Comparison of ENCODE assay signal across 10 cellular contexts in the genomic region with DNA sequence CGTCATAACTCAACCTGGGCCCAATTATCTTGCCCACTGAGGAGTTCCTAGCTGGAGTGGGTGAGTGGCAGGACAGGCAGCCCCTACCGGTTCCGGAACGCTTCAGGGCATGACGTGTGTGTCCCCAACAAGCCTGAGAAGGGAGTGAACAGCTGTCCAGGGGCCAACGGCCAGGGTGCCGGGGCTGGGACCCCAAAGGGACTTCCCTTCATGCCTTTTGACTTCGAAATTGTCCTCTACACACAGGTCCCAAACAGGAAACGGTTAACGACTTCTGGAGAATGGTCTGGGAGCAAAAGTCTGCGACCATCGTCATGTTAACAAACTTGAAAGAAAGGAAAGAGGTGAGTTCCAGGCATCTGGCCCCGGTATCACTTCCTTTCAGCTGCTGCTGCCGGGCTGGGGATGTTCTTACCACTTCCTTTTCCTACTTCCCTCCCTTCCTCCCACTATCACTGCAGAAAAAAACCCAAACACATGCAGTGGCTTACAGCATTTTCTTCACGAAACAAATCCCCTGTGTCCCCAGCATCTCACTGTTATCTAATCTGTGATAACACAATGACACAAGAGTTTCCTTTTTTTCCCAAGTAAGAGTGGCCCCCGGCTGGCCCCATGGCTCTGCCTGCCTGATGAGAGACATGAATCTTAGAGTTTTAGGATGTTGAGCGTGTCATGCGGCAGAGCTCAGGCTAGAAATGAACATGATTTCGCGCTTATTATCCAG.
DNase-seq lines count a peak whose midpoint lies in the region; ATAC-seq and TF ChIP-seq lines count a peak whose summit lies in the region.
"Had no signal": no experiment of that assay in that cellular context is flagged by ENCODE, and none has a peak within 500 bp of the region (broad histone marks: within the 10 kb centered on the region; RNA-seq: fewer than 3 reads in every experiment).

No MANE protein-coding gene starts in this region.

- peak overlapping the region; percentile 78 for H3K4me3 Mint-ChIP-seq in activated CD8-positive, alpha-beta T cell treated with anti-CD3 and anti-CD28 coated beads, Interleukin-2, amount 10 ng/mL, durations not matched to agents 7 days and 5 days

- peaks cover 30% of the 10 kb centered on the region for H3K36me3 ChIP-seq in brain microvascular endothelial cell (replicated peaks)
- H3K36me3 ChIP-seq: pancreas had no signal

- H3K36me3 Mint-ChIP-seq in activated CD8-positive, alpha-beta T cell treated with anti-CD3 and anti-CD28 coated beads, Interleukin-2, amount 10 ng/mL, durations not matched to agents 7 days and 5 days (ENCODE audit: low read depth): peaks cover 77% of the 10 kb centered on the region

- no peak overlapping the region for H3K27ac ChIP-seq in brain microvascular endothelial cell

- peaks cover 87% of the 10 kb centered on the region for H3K4me1 Mint-ChIP-seq in activated CD8-positive, alpha-beta T cell treated with anti-CD3 and anti-CD28 coated beads, Interleukin-2, amount 10 ng/mL, durations not matched to agents 7 days and 5 days (ENCODE audit: low read depth)

- H3K4me3 ChIP-seq in brain microvascular endothelial cell (ENCODE audit: low read depth, low read length): no peak overlapping the region
- H3K4me3 ChIP-seq: A549, pancreas had no signal

- intact Hi-C loops in Right ventricle myocardium superior (cut with DNase I): no loop called here

- POLR2A ChIA-PET in activated CD8-positive, alpha-beta T cell treated with anti-CD3 and anti-CD28 coated beads, Interleukin-2, amount 10 ng/mL, durations not matched to agents 7 days and 5 days (lab: Charles Lee): interaction anchor here (0.6 to 11.4 kb wide), 8 partner anchors 9 to 1856 kb away, joined by 3 to 145 read pairs (median 4); no protein-coding TSS in a partner anchor

- CTCF ChIA-PET in activated CD8-positive, alpha-beta T cell treated with anti-CD3 and anti-CD28 coated beads, Interleukin-2, amount 10 ng/mL, durations not matched to agents 7 days and 5 days (lab: Charles Lee): interaction anchor here (0.6 to 5.0 kb wide), 14 partner anchors 12 to 158 kb away, joined by 3 to 65 read pairs (median 6); no protein-coding TSS in a partner anchor

- H3K27me3 ChIP-seq in brain microvascular endothelial cell (replicated peaks): no peaks in the 10 kb centered on the region
- H3K27me3 ChIP-seq: pancreas had no signal

- peak overlapping the region; percentile 85 for H3K27ac Mint-ChIP-seq in activated CD8-positive, alpha-beta T cell treated with anti-CD3 and anti-CD28 coated beads, Interleukin-2, amount 10 ng/mL, durations not matched to agents 7 days and 5 days

- in situ Hi-C loops in brain microvascular endothelial cell (cut with HindIII; ENCODE audit: low pct_ligation_motif_present, low sequenced_read_pairs): no loop called here

- TF ChIP-seq CTCF in brain microvascular endothelial cell (IDR thresholded peaks at IDR 0.05; ENCODE audit: low read depth, low read length, missing control alignments): no peak

- ATAC-seq in HG03565 (IDR thresholded peaks at IDR 0.05; ENCODE audit: unreplicated experiment) (peak; percentile 43), Right ventricle myocardium superior (ENCODE audit: poor library complexity) (peak; percentile 40)
- ATAC-seq in activated CD8-positive, alpha-beta T cell treated with anti-CD3 and anti-CD28 coated beads, Interleukin-2, amount 10 ng/mL, durations not matched to agents 7 days and 5 days: peak; percentile 60
- ATAC-seq: A549 had no signal

- H3K9me3 Mint-ChIP-seq in activated CD8-positive, alpha-beta T cell treated with anti-CD3 and anti-CD28 coated beads, Interleukin-2, amount 10 ng/mL, durations not matched to agents 7 days and 5 days (ENCODE audit: insufficient read depth): no peaks in the 10 kb centered on the region

- DNase-seq in activated T-cell treated with anti-CD3 and anti-CD28 coated beads for 48 hours (ENCODE audit: low read depth) (peak; percentile 24), activated T-cell treated with anti-CD3 and anti-CD28 coated beads for 4 hours (no peak), Right ventricle myocardium superior (no peak), NCI-H128 (lab: John Stamatoyannopoulos, UW; ENCODE audit: unreplicated experiment) (no peak), brain microvascular endothelial cell (no peak)
- peak; percentile 74 for DNase-seq in activated CD8-positive, alpha-beta T cell treated with anti-CD3 and anti-CD28 coated beads, Interleukin-2, amount 10 ng/mL, durations not matched to agents 7 days and 5 days
- DNase-seq in stimulated activated CD4-positive, alpha-beta T cell treated with anti-CD3 and anti-CD28 coated beads, Interleukin-2, amount 100 ng/mL, for 24 hours: peak; percentile 51 to 55
- DNase-seq: pancreas had no signal

- H3K27me3 Mint-ChIP-seq in activated CD8-positive, alpha-beta T cell treated with anti-CD3 and anti-CD28 coated beads, Interleukin-2, amount 10 ng/mL, durations not matched to agents 7 days and 5 days (ENCODE audit: low read depth): no peaks in the 10 kb centered on the region

Comparison
In these comparisons a context has a peak if more than half of its experiments do, and no peak if none do; other contexts are left out.
1. DNase-seq: peak in activated T-cell treated with anti-CD3 and anti-CD28 coated beads for 48 hours (single experiment), activated CD8-positive, alpha-beta T cell treated with anti-CD3 and anti-CD28 coated beads, Interleukin-2, amount 10 ng/mL, durations not matched to agents 7 days and 5 days (single experiment) and stimulated activated CD4-positive, alpha-beta T cell treated with anti-CD3 and anti-CD28 coated beads, Interleukin-2, amount 100 ng/mL, for 24 hours (2 of 2); none in activated T-cell treated with anti-CD3 and anti-CD28 coated beads for 4 hours (single experiment), Right ventricle myocardium superior (single experiment), NCI-H128 (single experiment) and brain microvascular endothelial cell (single experiment).
2. Peak in every context shown above with its lines, with median percentiles within 50 percentile points of each other: ATAC-seq.